In the genomic region with DNA sequence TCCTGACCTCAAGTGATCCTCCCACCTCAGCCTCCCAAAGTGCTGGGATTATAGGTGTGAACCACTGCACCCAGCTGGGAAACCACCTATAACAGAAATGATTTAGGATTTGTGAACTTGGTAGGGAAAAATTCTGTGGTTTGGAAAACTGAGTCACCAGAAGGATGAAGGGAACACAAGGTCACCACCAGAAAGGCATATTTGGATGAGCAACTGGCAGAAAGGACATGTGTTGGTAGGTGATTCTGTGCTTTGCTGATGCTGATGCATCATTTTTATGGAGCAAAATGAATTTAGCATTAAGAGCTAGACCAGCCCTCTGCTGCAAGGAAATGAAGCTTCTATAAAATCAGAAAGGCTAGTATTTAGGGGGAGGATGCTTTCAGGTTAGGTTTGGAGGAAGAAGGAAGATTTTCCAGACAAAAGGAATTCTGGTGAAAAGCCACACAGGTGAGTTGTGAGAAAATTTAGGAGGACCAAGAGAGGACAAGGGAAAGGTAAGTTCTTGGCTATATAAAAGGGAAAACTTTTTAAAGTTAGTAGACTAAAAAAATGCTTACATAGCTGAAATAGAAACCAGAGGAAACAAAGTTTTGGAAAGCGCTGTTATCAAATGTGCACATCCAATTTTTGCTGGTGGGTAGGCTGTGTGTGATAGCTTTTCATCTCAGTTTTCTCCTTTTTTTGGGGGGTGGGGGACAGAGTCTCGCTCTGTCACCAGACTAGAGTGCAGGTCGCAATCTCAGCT, we compare ENCODE assay signal across 10 cellular contexts. TPM values are rescaled to one million over a fixed set of nuclear protein-coding genes. Genes with fewer than 3 reads are reported as not detected.
DNase-seq lines count a peak whose midpoint lies in the region; ATAC-seq and TF ChIP-seq lines count a peak whose summit lies in the region.
"Had no signal": no experiment of that assay in that cellular context is flagged by ENCODE, and none has a peak within 500 bp of the region (broad histone marks: within the 10 kb centered on the region; RNA-seq: fewer than 3 reads in every experiment).

No MANE protein-coding gene starts in this region.

- H3K4me2 ChIP-seq in DND-41 (ENCODE audit: insufficient read depth, low read length) = peak overlapping the region; percentile 29; the same call in 1 of the 2 replicates

- peaks cover 53% of the 10 kb centered on the region for H3K4me1 ChIP-seq in DND-41 (ENCODE audit: insufficient read depth, low read length)

- 0 out of 2 replicates have a peak overlapping the region, but pooled peaks have one; percentile 4 for H3K9ac ChIP-seq in DND-41 (ENCODE audit: low read depth, low read length)

- no peaks in the 10 kb centered on the region for H3K9me3 ChIP-seq in DND-41 (ENCODE audit: insufficient read depth, low read length, severe bottlenecking)

- no peaks in the 10 kb centered on the region for H3K27me3 ChIP-seq in DND-41 (ENCODE audit: insufficient read depth, low read length, poor library complexity)

- no peak overlapping the region for H3K4me3 ChIP-seq in DND-41 (ENCODE audit: low read depth in 1 of 2, low read length in 2 of 2)
- peak overlapping the region; percentile 81 for H3K4me3 ChIP-seq in NB4 (ENCODE audit: low read depth, low read length)

- H3K79me2 ChIP-seq in DND-41 (ENCODE audit: insufficient read depth, low read length) = peaks cover 84% of the 10 kb centered on the region

- H2AFZ ChIP-seq in DND-41 (ENCODE audit: low read depth, low read length) = no peak overlapping the region

- TF ChIP-seq POLR2A in NB4 (IDR thresholded peaks at IDR 0.05; ENCODE audit: extremely low read depth, insufficient read length) = no peak

- TF ChIP-seq CTCF in DND-41 (IDR thresholded peaks at IDR 0.05; ENCODE audit: borderline replicate concordance, extremely low read depth, low read length, poor library complexity, severe bottlenecking) = no peak
- TF ChIP-seq CTCF in NB4 (IDR thresholded peaks at IDR 0.05; ENCODE audit: low read depth, low read length) = no peak

- H3K36me3 ChIP-seq in DND-41 (ENCODE audit: insufficient read depth, low read length) = peaks cover 39% of the 10 kb centered on the region

- ATAC-seq in DND-41 (ENCODE audit: insufficient read depth, low read depth) = no peak
- ATAC-seq in HG03025 (IDR thresholded peaks at IDR 0.05; ENCODE audit: low FRiP score, unreplicated experiment) = no peak

- H4K20me1 ChIP-seq in DND-41 (ENCODE audit: insufficient read depth, low read length) = peaks cover 1% of the 10 kb centered on the region; the same call in 1 of the 2 replicates

- peak overlapping the region; percentile 58 for H3K27ac ChIP-seq in DND-41 (ENCODE audit: low read length)
- peak overlapping the region; percentile 67 for H3K27ac ChIP-seq in cingulate gyrus (ENCODE audit: low read depth, low read length)

- DNase-seq in DND-41 (no peak), NB4 (ENCODE audit: low read depth) (peak; percentile 31), renal cortical epithelial cell (ENCODE audit: low read depth) (peak; percentile 84), NCI-H69 (lab: John Stamatoyannopoulos, UW) (no peak), NCI-H2171 treated with DMSO at 0.1 percent for 48 hours (lab: John Stamatoyannopoulos, UW) (no peak)
- DNase-seq in stimulated activated CD4-positive, alpha-beta T cell treated with anti-CD3 and anti-CD28 coated beads, Interleukin-2, amount 100 ng/mL, for 24 hours = no peak
- DNase-seq: activated T-cell treated with anti-CD3 and anti-CD28 coated beads for 4 hours, NCI-H187 had no signal

RNA-seq across cellular contexts. Expression of a gene that starts 3.6 kb away (rescaled TPM):
- total RNA-seq in renal cortical epithelial cell = 8.5 and 19.3 TPM in 2 replicates

RNA-seq across cellular contexts. Expression of a gene that starts 30.0 kb away (rescaled TPM):
- 14.8 and 17.0 TPM in 2 replicates for total RNA-seq in renal cortical epithelial cell

RNA-seq across cellular contexts. Expression of a gene that starts 30.3 kb away (rescaled TPM):
- total RNA-seq in renal cortical epithelial cell = 14.5 and 27.6 TPM in 2 replicates

Comparison
In these comparisons a context has a peak if more than half of its experiments do, and no peak if none do; other contexts are left out.
1. DNase-seq: peak in NB4 (single experiment) and renal cortical epithelial cell (single experiment); none in DND-41 (single experiment), NCI-H69 (single experiment), NCI-H2171 treated with DMSO at 0.1 percent for 48 hours (single experiment) and stimulated activated CD4-positive, alpha-beta T cell treated with anti-CD3 and anti-CD28 coated beads, Interleukin-2, amount 100 ng/mL, for 24 hours (0 of 2).